ENCODE assay signal across 14 cellular contexts in the genomic region with DNA sequence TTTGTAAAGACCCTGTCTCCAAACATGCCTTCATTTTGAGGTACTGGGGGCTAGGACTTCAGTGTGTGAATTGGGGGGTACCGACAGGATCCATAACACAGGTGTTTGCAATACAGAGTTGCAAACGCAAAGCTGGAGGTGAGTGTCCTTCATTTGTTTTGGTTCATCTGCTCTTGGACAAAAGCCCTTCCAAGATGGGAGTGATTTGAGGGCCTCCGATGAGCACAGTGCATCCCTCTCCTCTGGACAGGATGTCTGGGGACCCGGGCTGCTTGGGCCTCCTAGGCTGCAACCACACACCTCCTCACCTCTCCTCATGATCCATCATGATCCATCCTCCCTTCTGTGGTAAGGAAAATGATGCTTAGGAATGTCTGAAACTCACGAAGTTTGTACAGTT. TPM values are rescaled to one million over a fixed set of nuclear protein-coding genes. Genes with fewer than 3 reads are reported as not detected.
A peak's percentile ranks its signal among the peaks of the same experiment; 100 is the strongest.
DNase-seq lines count a peak whose midpoint lies in the region; ATAC-seq, FAIRE-seq and TF ChIP-seq lines count a peak whose summit lies in the region.
"Had no signal": no experiment of that assay in that cellular context is flagged by ENCODE, and none has a peak within 500 bp of the region (broad histone marks: within the 10 kb centered on the region; RNA-seq: fewer than 3 reads in every experiment).

No MANE protein-coding gene starts in this region.

- TF ChIP-seq CTCF in suprapubic skin (IDR thresholded peaks at IDR 0.05), result no peak
- no peak for TF ChIP-seq CTCF in pancreas (IDR thresholded peaks at IDR 0.05)

- 70% methylated on average over 5 of the region's 5 CpGs for WGBS in suprapubic skin
- WGBS in pancreas, 2 donors, result 55 to 62% methylated on average over 5 of the region's 5 CpGs

- H3K36me3 ChIP-seq in suprapubic skin, result no peaks in the 10 kb centered on the region
- H3K36me3 ChIP-seq in pancreas, result no peaks in the 10 kb centered on the region

- intact Hi-C loops in activated CD4-positive, alpha-beta memory T cell treated with anti-CD3 and anti-CD28 coated beads for 36 hours (cut with micrococcal nuclease), result no loop called here
- intact Hi-C loops in pancreas (cut with DNase I), result no loop called here

- no peak for TF ChIP-seq EP300 in suprapubic skin (IDR thresholded peaks at IDR 0.05)

- no peak for TF ChIP-seq POLR2A in suprapubic skin (IDR thresholded peaks at IDR 0.05)

- peak overlapping the region; percentile 23 for H3K4me3 Mint-ChIP-seq in activated CD4-positive, alpha-beta memory T cell treated with anti-CD3 and anti-CD28 coated beads for 36 hours
- H3K4me3 Mint-ChIP-seq in immature natural killer cell, result peak overlapping the region; percentile 50 to 92 (median 67)

- H3K36me3 Mint-ChIP-seq in activated naive CD4-positive, alpha-beta T cell treated with anti-CD3 and anti-CD28 coated beads, Interleukin-2, amount 50 U/mL, for 72 hours, result peaks cover 10 to 40% of the 10 kb centered on the region in 2 donors
- H3K36me3 Mint-ChIP-seq in activated CD4-positive, alpha-beta memory T cell treated with anti-CD3 and anti-CD28 coated beads for 36 hours, result peaks cover 34% of the 10 kb centered on the region
- peaks cover 0 to 14% (median 5%) of the 10 kb centered on the region in 3 donors for H3K36me3 Mint-ChIP-seq in immature natural killer cell

- H3K27ac ChIP-seq in suprapubic skin, result peak overlapping the region; percentile 34
- no peak overlapping the region for H3K27ac ChIP-seq in pancreas

- no peaks in the 10 kb centered on the region for H3K9me3 Mint-ChIP-seq in activated naive CD4-positive, alpha-beta T cell treated with anti-CD3 and anti-CD28 coated beads, Interleukin-2, amount 50 U/mL, for 72 hours
- H3K9me3 Mint-ChIP-seq in activated CD4-positive, alpha-beta memory T cell treated with anti-CD3 and anti-CD28 coated beads for 36 hours, result no peaks in the 10 kb centered on the region
- H3K9me3 Mint-ChIP-seq in immature natural killer cell, result no peaks in the 10 kb centered on the region

- no peaks in the 10 kb centered on the region for H3K27me3 ChIP-seq in suprapubic skin
- H3K27me3 ChIP-seq in pancreas, result no peaks in the 10 kb centered on the region

- H3K4me3 ChIP-seq in suprapubic skin (no peak overlapping the region), pancreas (no peak overlapping the region)

- no peak for FAIRE-seq in pancreas (lab: Jason Lieb, UNC)
- FAIRE-seq: GM12892, GM19239 had no signal

- no peak for ATAC-seq in activated naive CD4-positive, alpha-beta T cell treated with anti-CD3 and anti-CD28 coated beads, Interleukin-2, amount 50 U/mL, for 72 hours
- ATAC-seq in pancreas (no peak), esophagus mucosa (no peak)

- POLR2A ChIA-PET in activated CD4-positive, alpha-beta memory T cell treated with anti-CD3 and anti-CD28 coated beads for 36 hours (lab: Charles Lee), result no interaction called here

- H3K27ac Mint-ChIP-seq in activated naive CD4-positive, alpha-beta T cell treated with anti-CD3 and anti-CD28 coated beads, Interleukin-2, amount 50 U/mL, for 72 hours, result peak overlapping the region in 1 of 2 donors; percentile 93
- peak overlapping the region; percentile 79 for H3K27ac Mint-ChIP-seq in activated CD4-positive, alpha-beta memory T cell treated with anti-CD3 and anti-CD28 coated beads for 36 hours
- peak overlapping the region; percentile 87 to 99 (median 96) for H3K27ac Mint-ChIP-seq in immature natural killer cell

- H3K9me3 ChIP-seq in suprapubic skin (no peaks in the 10 kb centered on the region), pancreas (no peaks in the 10 kb centered on the region)

- H3K4me1 ChIP-seq in suprapubic skin (peaks cover 8% of the 10 kb centered on the region), pancreas (peaks cover 0 to 5% (median 0%) of the 10 kb centered on the region in 3 donors)

- H3K4me1 Mint-ChIP-seq in activated CD4-positive, alpha-beta memory T cell treated with anti-CD3 and anti-CD28 coated beads for 36 hours (ENCODE audit: low read depth), result peaks cover 91% of the 10 kb centered on the region
- H3K4me1 Mint-ChIP-seq in immature natural killer cell, result peaks cover 92 to 94% of the 10 kb centered on the region in 2 donors

- DNase-seq in activated naive CD4-positive, alpha-beta T cell treated with Interleukin-2 at 50 U/mL for 16 hours, result peak; percentile 1
- no peak for DNase-seq in activated naive CD4-positive, alpha-beta T cell treated with anti-CD3 and anti-CD28 coated beads, Interleukin-2, amount 50 U/mL, for 72 hours (ENCODE audit: low spot score in 2 of 2)
- DNase-seq in activated CD4-positive, alpha-beta memory T cell treated with anti-CD3 and anti-CD28 coated beads for 36 hours, result peak; percentile 10
- DNase-seq in immature natural killer cell (no peak), suprapubic skin (ENCODE audit: low spot score in 2 of 2) (peak; percentile 11 to 58), pancreas (no peak), globus pallidus (ENCODE audit: low spot score) (no peak)
- DNase-seq: mesenchymal stem cell; MM.1S; stimulated activated CD4-positive, alpha-beta T cell treated with anti-CD3 and anti-CD28 coated beads, Interleukin-12 subunit alpha, Interleukin-12 subunit beta, amount 100 ng/mL, for 4 hours had no signal

- no peaks in the 10 kb centered on the region for H3K27me3 Mint-ChIP-seq in activated CD4-positive, alpha-beta memory T cell treated with anti-CD3 and anti-CD28 coated beads for 36 hours
- peaks cover 2 to 15% (median 4%) of the 10 kb centered on the region in 3 donors for H3K27me3 Mint-ChIP-seq in immature natural killer cell (ENCODE audit: low read depth in 3 of 3)

- CTCF ChIA-PET in activated CD4-positive, alpha-beta memory T cell treated with anti-CD3 and anti-CD28 coated beads for 36 hours (lab: Charles Lee), result no interaction called here

RNA-seq across cellular contexts. Expression of a gene that starts 23.8 kb away (rescaled TPM):
- total RNA-seq in activated naive CD4-positive, alpha-beta T cell treated with anti-CD3 and anti-CD28 coated beads, Interleukin-2, amount 50 U/mL, for 72 hours, result 10 to 100 TPM; 49.7 to 61.0 TPM
- total RNA-seq in activated CD4-positive, alpha-beta memory T cell treated with anti-CD3 and anti-CD28 coated beads for 36 hours, result 10 to 100 TPM; 41.3 to 47.7 TPM
- 100 to 1,000 TPM in 1 of 3 donors, 10 to 100 TPM in 2; 46.9 to 137 (median 57.0) TPM for polyA plus RNA-seq in immature natural killer cell
- 1 to 10 TPM; 4.6 to 9.2 (median 6.6) TPM for total RNA-seq in suprapubic skin
- 10 to 100 TPM in 1 of 6 donors, 1 to 10 TPM in 5; 5.0 to 10.4 (median 6.3) TPM for total RNA-seq in pancreas
- 10 to 100 TPM; 12.1 to 27.7 TPM for polyA plus RNA-seq in pancreas
- total RNA-seq in esophagus mucosa, result 2.1 TPM
- total RNA-seq: dermis microvascular lymphatic vessel endothelial cell had no signal

Comparison
In these comparisons a context has a peak if more than half of its experiments do, and no peak if none do; other contexts are left out.
1. DNase-seq: peak in activated naive CD4-positive, alpha-beta T cell treated with Interleukin-2 at 50 U/mL for 16 hours (single experiment), activated CD4-positive, alpha-beta memory T cell treated with anti-CD3 and anti-CD28 coated beads for 36 hours (single experiment) and suprapubic skin (2 of 2); none in activated naive CD4-positive, alpha-beta T cell treated with anti-CD3 and anti-CD28 coated beads, Interleukin-2, amount 50 U/mL, for 72 hours (0 of 2), immature natural killer cell (0 of 3), pancreas (0 of 6) and globus pallidus (single experiment).